In genomic region chr17:40346768-40347154, GRCh38 we compare ENCODE assay signal across 9 cellular contexts. TPM values are rescaled to one million over a fixed set of nuclear protein-coding genes. Genes with fewer than 3 reads are reported as not detected.
A peak's percentile ranks its signal among the peaks of the same experiment; 100 is the strongest.
DNase-seq lines count a peak whose midpoint lies in the region; ATAC-seq, FAIRE-seq and TF ChIP-seq lines count a peak whose summit lies in the region.
"Had no signal": no experiment of that assay in that cellular context is flagged by ENCODE, and none has a peak within 500 bp of the region (broad histone marks: within the 10 kb centered on the region; RNA-seq: fewer than 3 reads in every experiment).

No MANE protein-coding gene starts in this region.

- no peaks in the 10 kb centered on the region for H3K9me3 ChIP-seq in KOPT-K1 (ENCODE audit: insufficient read depth, low read length, poor library complexity, severe bottlenecking)
- H3K9me3 ChIP-seq in astrocyte (ENCODE audit: insufficient read depth, low read depth, low read length): no peaks in the 10 kb centered on the region

- no peak overlapping the region for H3K4me3 ChIP-seq in astrocyte (ENCODE audit: insufficient read depth, low read depth, low read length)

- peaks cover 5% of the 10 kb centered on the region for H3K36me3 Mint-ChIP-seq in astrocyte (ENCODE audit: low read depth, unreplicated experiment)
- H3K36me3 Mint-ChIP-seq in stimulated activated effector memory CD8-positive, alpha-beta T cell treated with anti-CD3 and anti-CD28 coated beads, Interleukin-12 subunit alpha, Interleukin-12 subunit beta, amount 100 ng/mL, for 72 hours: peaks cover 96% of the 10 kb centered on the region

- H4K20me1 ChIP-seq in astrocyte (ENCODE audit: insufficient read depth, low read length): peaks cover 69% of the 10 kb centered on the region

- H3K9me3 Mint-ChIP-seq in astrocyte (ENCODE audit: unreplicated experiment): no peaks in the 10 kb centered on the region
- no peaks in the 10 kb centered on the region for H3K9me3 Mint-ChIP-seq in stimulated activated effector memory CD8-positive, alpha-beta T cell treated with anti-CD3 and anti-CD28 coated beads, Interleukin-12 subunit alpha, Interleukin-12 subunit beta, amount 100 ng/mL, for 72 hours

- H3K27ac ChIP-seq in KOPT-K1 (ENCODE audit: low read depth, low read length, poor library complexity, severe bottlenecking) (peak overlapping the region; percentile 26), astrocyte (ENCODE audit: low read depth, low read length) (no peak overlapping the region)

- peaks cover 47% of the 10 kb centered on the region for H3K4me1 Mint-ChIP-seq in astrocyte (ENCODE audit: low read depth, unreplicated experiment)
- H3K4me1 Mint-ChIP-seq in stimulated activated effector memory CD8-positive, alpha-beta T cell treated with anti-CD3 and anti-CD28 coated beads, Interleukin-12 subunit alpha, Interleukin-12 subunit beta, amount 100 ng/mL, for 72 hours: peaks cover 90% of the 10 kb centered on the region

- no peak for DNase-seq in astrocyte (ENCODE audit: low read depth)
- DNase-seq in medulla oblongata (ENCODE audit: extremely low spot score): peak; percentile 33
- DNase-seq in stimulated activated effector memory CD8-positive, alpha-beta T cell treated with anti-CD3 and anti-CD28 coated beads, Interleukin-12 subunit alpha, Interleukin-12 subunit beta, amount 100 ng/mL, for 72 hours (ENCODE audit: low spot score in 2 of 2): no peak
- DNase-seq in GM19239 (ENCODE audit: insufficient read length, low spot score): no peak
- DNase-seq in NCI-H446 (lab: John Stamatoyannopoulos, UW): no peak
- no peak for DNase-seq in NCI-H69 (lab: John Stamatoyannopoulos, UW)
- DNase-seq: NCI-H510A treated with DMSO at 0.1 percent for 48 hours had no signal

- H3K79me2 ChIP-seq in astrocyte (ENCODE audit: insufficient read depth, low read length): peaks cover 86% of the 10 kb centered on the region

- no peak overlapping the region for H2AFZ ChIP-seq in astrocyte (ENCODE audit: low read depth, low read length)

- H3K36me3 ChIP-seq in KOPT-K1 (ENCODE audit: insufficient read depth, low read length) (peaks cover 20% of the 10 kb centered on the region), astrocyte (ENCODE audit: insufficient read depth, low read length) (peaks cover 7% of the 10 kb centered on the region)

- peaks cover 80% of the 10 kb centered on the region for H3K4me1 ChIP-seq in astrocyte (ENCODE audit: insufficient read depth, low read length)

- no peaks in the 10 kb centered on the region for H3K27me3 Mint-ChIP-seq in astrocyte (ENCODE audit: low read depth, unreplicated experiment)

- FAIRE-seq in astrocyte (lab: Jason Lieb, UNC) (no peak), GM19239 (lab: Jason Lieb, UNC) (no peak)
- FAIRE-seq: colon had no signal

- no peak for TF ChIP-seq CTCF in astrocyte (IDR thresholded peaks at IDR 0.05; ENCODE audit: insufficient read depth, low read depth, low read length)

- peak overlapping the region; percentile 62 for H3K4me2 ChIP-seq in astrocyte (ENCODE audit: low read length)

- peak overlapping the region; percentile 93 for H3K4me3 Mint-ChIP-seq in astrocyte (ENCODE audit: unreplicated experiment)
- H3K4me3 Mint-ChIP-seq in stimulated activated effector memory CD8-positive, alpha-beta T cell treated with anti-CD3 and anti-CD28 coated beads, Interleukin-12 subunit alpha, Interleukin-12 subunit beta, amount 100 ng/mL, for 72 hours: peak overlapping the region; percentile 71

- no peaks in the 10 kb centered on the region for H3K27me3 ChIP-seq in astrocyte (ENCODE audit: insufficient read depth, low read length)

- peak overlapping the region; percentile 94 for H3K27ac Mint-ChIP-seq in astrocyte (ENCODE audit: unreplicated experiment)
- H3K27ac Mint-ChIP-seq in stimulated activated effector memory CD8-positive, alpha-beta T cell treated with anti-CD3 and anti-CD28 coated beads, Interleukin-12 subunit alpha, Interleukin-12 subunit beta, amount 100 ng/mL, for 72 hours: peak overlapping the region; percentile 88

- no peak overlapping the region for H3K9ac ChIP-seq in astrocyte (ENCODE audit: low read length)

- ATAC-seq in stimulated activated effector memory CD8-positive, alpha-beta T cell treated with anti-CD3 and anti-CD28 coated beads, Interleukin-12 subunit alpha, Interleukin-12 subunit beta, amount 100 ng/mL, for 72 hours: peak; percentile 17

RNA-seq across cellular contexts. Expression of gene GJD3, which starts 17.8 kb away (rescaled TPM):
- 0.34 and 0.43 TPM in 2 replicates for total RNA-seq in astrocyte

RNA-seq across cellular contexts. Expression of gene RARA, which starts 37.8 kb away (rescaled TPM):
- total RNA-seq in astrocyte: 37.6 and 38.8 TPM in 2 replicates

RNA-seq across cellular contexts. Expression of gene CDC6, which starts 59.1 kb away (rescaled TPM):
- total RNA-seq in astrocyte: 6.4 and 14.4 TPM in 2 replicates
